In the genomic region with DNA sequence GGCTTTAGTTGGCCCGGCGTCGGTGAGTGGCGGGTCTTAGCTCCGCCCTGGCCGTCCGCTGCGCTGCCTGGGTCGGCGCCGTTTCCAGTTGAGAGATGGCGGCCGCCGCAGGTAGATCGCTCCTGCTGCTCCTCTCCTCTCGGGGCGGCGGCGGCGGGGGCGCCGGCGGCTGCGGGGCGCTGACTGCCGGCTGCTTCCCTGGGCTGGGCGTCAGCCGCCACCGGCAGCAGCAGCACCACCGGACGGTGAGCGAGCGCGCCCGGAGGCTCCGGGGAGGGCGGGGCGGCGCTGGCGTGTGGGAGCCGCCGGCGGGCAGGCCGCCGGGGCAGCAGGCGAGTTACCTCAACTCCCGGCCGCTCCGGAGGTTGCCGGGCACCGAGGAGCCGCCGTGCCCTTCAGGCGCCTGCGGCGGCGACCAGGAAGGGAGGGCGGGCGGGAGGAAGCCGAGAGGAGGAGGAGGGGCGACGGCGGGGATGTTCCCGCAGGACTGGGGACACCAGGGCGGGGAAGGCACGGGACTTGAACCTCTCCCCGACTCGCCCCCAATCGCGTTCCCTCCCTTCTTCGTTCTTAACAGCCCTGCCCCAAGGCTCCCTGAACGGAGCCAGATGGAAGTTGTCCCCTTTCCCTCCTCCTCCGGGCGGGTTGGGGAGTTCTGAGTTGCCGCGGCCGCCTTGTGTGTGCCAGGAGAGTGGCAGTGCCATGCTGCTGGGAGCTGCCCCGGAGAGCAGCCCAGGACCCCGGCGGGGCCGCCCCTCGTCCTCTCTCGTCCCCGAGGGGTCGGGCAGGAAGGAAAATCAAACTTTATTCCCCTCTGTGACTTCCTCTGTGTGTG, we compare ENCODE assay signal across 8 cellular contexts. TPM values are rescaled to one million over a fixed set of nuclear protein-coding genes. Genes with fewer than 3 reads are reported as not detected.
DNase-seq lines count a peak whose midpoint lies in the region; ATAC-seq and TF ChIP-seq lines count a peak whose summit lies in the region.

A gene with protein sequence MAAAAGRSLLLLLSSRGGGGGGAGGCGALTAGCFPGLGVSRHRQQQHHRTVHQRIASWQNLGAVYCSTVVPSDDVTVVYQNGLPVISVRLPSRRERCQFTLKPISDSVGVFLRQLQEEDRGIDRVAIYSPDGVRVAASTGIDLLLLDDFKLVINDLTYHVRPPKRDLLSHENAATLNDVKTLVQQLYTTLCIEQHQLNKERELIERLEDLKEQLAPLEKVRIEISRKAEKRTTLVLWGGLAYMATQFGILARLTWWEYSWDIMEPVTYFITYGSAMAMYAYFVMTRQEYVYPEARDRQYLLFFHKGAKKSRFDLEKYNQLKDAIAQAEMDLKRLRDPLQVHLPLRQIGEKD (plus strand): TSS at position 87 of the 835 bp plus-strand sequence. CDS start 9 bp downstream, at position 96.

- DNase-seq in ELR (ENCODE audit: low read depth) (peak; percentile 74), Karpas-422 (peak; percentile 97), T-cell (peak; percentile 88 to 95 (median 91)), adrenal gland (peak; percentile 94 to 98 (median 96)), left ventricle myocardium inferior (peak; percentile 95), prostate gland (ENCODE audit: low spot score) (peak; percentile 97), upper lobe of right lung (peak; percentile 96)

- H2AFZ ChIP-seq in Karpas-422 (ENCODE audit: low read length) = peak within 1 kb of the TSS; percentile 99

- CTCF ChIA-PET in T-cell (lab: Charles Lee) = interaction anchor here (0.6 to 1.9 kb wide), 6 partner anchors 13 to 322 kb away, joined by 3 to 4 read pairs (median 3); no protein-coding TSS in a partner anchor

- TF ChIP-seq POLR2A in adrenal gland (IDR thresholded peaks at IDR 0.05) = peak; percentile 60 to 88
- peak; percentile 94 for TF ChIP-seq POLR2A in prostate gland (IDR thresholded peaks at IDR 0.05)

- peaks cover 31 to 33% (median 32%) of the 10 kb centered on the region in 3 donors for H3K4me1 Mint-ChIP-seq in T-cell

- no peaks in the 10 kb centered on the region for H4K20me1 ChIP-seq in Karpas-422 (ENCODE audit: insufficient read depth, low read depth, low read length)

- peaks cover 46% of the 10 kb centered on the region for H3K79me2 ChIP-seq in Karpas-422 (ENCODE audit: low read length)

- H3K9me2 ChIP-seq in Karpas-422 (replicated peaks; ENCODE audit: insufficient read depth, low read length) = no peaks in the 10 kb centered on the region

- peak within 1 kb of the TSS; percentile 45; the same call in 1 of the 2 replicates for H3K27ac ChIP-seq in Karpas-422 (ENCODE audit: low read length)
- H3K27ac ChIP-seq in adrenal gland = peak within 1 kb of the TSS in 4 of 5 donors; percentile 61 to 96 (median 94)
- peak within 1 kb of the TSS; percentile 97 for H3K27ac ChIP-seq in left ventricle myocardium inferior (replicated peaks)
- peak within 1 kb of the TSS; percentile 87 to 91 for H3K27ac ChIP-seq in prostate gland
- peak within 1 kb of the TSS; percentile 85 for H3K27ac ChIP-seq in upper lobe of right lung

- POLR2A ChIA-PET in T-cell (lab: Charles Lee) = interaction anchor here in 1 of 2 donors (0.6 to 0.9 kb wide), 2 partner anchors 403 to 1302 kb away, joined by 3 to 4 read pairs; no protein-coding TSS in a partner anchor

- peak within 1 kb of the TSS; percentile 76 for H3K4me2 ChIP-seq in Karpas-422 (ENCODE audit: low read depth, low read length, poor library complexity, severe bottlenecking)

- no peaks in the 10 kb centered on the region for H3K27me3 ChIP-seq in Karpas-422 (ENCODE audit: low read length)
- H3K27me3 ChIP-seq in adrenal gland = no peaks in the 10 kb centered on the region
- no peaks in the 10 kb centered on the region for H3K27me3 ChIP-seq in left ventricle myocardium inferior (ENCODE audit: low read depth)
- H3K27me3 ChIP-seq in prostate gland (replicated peaks; ENCODE audit: insufficient read depth) = no peaks in the 10 kb centered on the region
- no peaks in the 10 kb centered on the region for H3K27me3 ChIP-seq in upper lobe of right lung

- H3K36me3 Mint-ChIP-seq in T-cell = no peaks in the 10 kb centered on the region

- ATAC-seq in GM21737 (IDR thresholded peaks at IDR 0.05; ENCODE audit: unreplicated experiment) (peak; percentile 93), T-cell (replicated peaks in 1 of 4) (peak; percentile 94 to 98 (median 96)), upper lobe of right lung (peak; percentile 96)

- H3K4me3 Mint-ChIP-seq in T-cell = peak within 1 kb of the TSS; percentile 84 to 93 (median 87)

- H3K9me3 ChIP-seq in Karpas-422 (ENCODE audit: low read length) = no peaks in the 10 kb centered on the region
- H3K9me3 ChIP-seq in adrenal gland (replicated peaks in 1 of 3) = no peaks in the 10 kb centered on the region
- H3K9me3 ChIP-seq in left ventricle myocardium inferior (replicated peaks) = no peaks in the 10 kb centered on the region
- no peaks in the 10 kb centered on the region for H3K9me3 ChIP-seq in prostate gland
- H3K9me3 ChIP-seq in upper lobe of right lung = no peaks in the 10 kb centered on the region

- H3K27ac Mint-ChIP-seq in T-cell = peak within 1 kb of the TSS; percentile 75 to 89

- no peaks in the 10 kb centered on the region for H3K9me3 Mint-ChIP-seq in T-cell

- H3K9ac ChIP-seq in Karpas-422 (ENCODE audit: low read length) = peak within 1 kb of the TSS; percentile 92

- H3K36me3 ChIP-seq in Karpas-422 (ENCODE audit: insufficient read depth, low read length) (no peaks in the 10 kb centered on the region), adrenal gland (replicated peaks in 1 of 2) (no peaks in the 10 kb centered on the region), left ventricle myocardium inferior (no peaks in the 10 kb centered on the region), prostate gland (no peaks in the 10 kb centered on the region), upper lobe of right lung (no peaks in the 10 kb centered on the region)

- peak within 1 kb of the TSS; percentile 83 for H3K4me3 ChIP-seq in Karpas-422 (ENCODE audit: low read length)
- peak within 1 kb of the TSS; percentile 3 to 95 (median 69) for H3K4me3 ChIP-seq in adrenal gland
- peak within 1 kb of the TSS; percentile 83 for H3K4me3 ChIP-seq in left ventricle myocardium inferior
- peak within 1 kb of the TSS; percentile 78 to 81 for H3K4me3 ChIP-seq in prostate gland
- H3K4me3 ChIP-seq in upper lobe of right lung = peak within 1 kb of the TSS; percentile 79

- WGBS in adrenal gland, 4 donors = 0% methylated on average over 33 to 84 of the region's 85 CpGs; no CpG with 5 or more reads in 1 of the 4 donors
- WGBS in prostate gland = under 1% methylated on average over 30 of the region's 85 CpGs

- peaks cover 38% of the 10 kb centered on the region for H3K4me1 ChIP-seq in Karpas-422 (ENCODE audit: low read length)
- H3K4me1 ChIP-seq in adrenal gland (replicated peaks in 1 of 2) = peaks cover 0 to 27% of the 10 kb centered on the region in 2 donors
- H3K4me1 ChIP-seq in left ventricle myocardium inferior = peaks cover 41% of the 10 kb centered on the region
- H3K4me1 ChIP-seq in prostate gland (replicated peaks) = peaks cover 6% of the 10 kb centered on the region
- H3K4me1 ChIP-seq in upper lobe of right lung = peaks cover 44% of the 10 kb centered on the region

- intact Hi-C loops in adrenal gland (cut with DNase I) (loop anchor here (5.0 to 10.0 kb wide), 2 partner anchors 140 to 143 kb away; no protein-coding TSS in a partner anchor), left ventricle myocardium inferior (cut with micrococcal nuclease) (loop anchor here (5.0 kb wide), 1 partner anchor 145 kb away; no protein-coding TSS in a partner anchor), prostate gland (cut with DNase I) (loop anchor here (5.0 kb wide), 2 partner anchors 65 to 335 kb away; a partner anchor contains a TSS), upper lobe of right lung (cut with DNase I) (no loop called here)

- H3K27me3 Mint-ChIP-seq in T-cell = no peaks in the 10 kb centered on the region

- TF ChIP-seq CTCF in adrenal gland (IDR thresholded peaks at IDR 0.05) = peak in 1 of 6 experiments; percentile 2
- TF ChIP-seq CTCF in left ventricle myocardium inferior (IDR thresholded peaks at IDR 0.05; ENCODE audit: borderline replicate concordance) = no peak
- TF ChIP-seq CTCF in prostate gland (IDR thresholded peaks at IDR 0.05) = peak in 1 of 4 experiments; percentile 8
- TF ChIP-seq CTCF in upper lobe of right lung (IDR thresholded peaks at IDR 0.05) = no peak

RNA-seq across cellular contexts. Expression of the gene that starts here (rescaled TPM):
- 16.2 and 41.3 TPM in 2 replicates for total RNA-seq in Karpas-422 (2014; rRNA removed; shearing (Covaris generic); ENCODE audit: low replicate concordance)
- 10 to 100 TPM; 10.1 to 13.6 (median 11.6) TPM for total RNA-seq in T-cell
- 10 to 100 TPM in 7 of 8 donors, 1 to 10 TPM in 1; 6.4 to 22.2 (median 13.9) TPM for total RNA-seq in adrenal gland
- polyA plus RNA-seq in adrenal gland = 10 to 100 TPM; 15.0 to 22.2 (median 15.7) TPM
- total RNA-seq in left ventricle myocardium inferior = 20.3 TPM
- total RNA-seq in prostate gland = 10 to 100 TPM; 11.0 to 24.2 TPM
- total RNA-seq in upper lobe of right lung = 31.1 TPM

Comparison
In these comparisons a context has a peak if more than half of its experiments do, and no peak if none do; other contexts are left out.
1. Peak in every context shown above with its lines: DNase-seq, ATAC-seq, H3K4me3 ChIP-seq and H3K27ac ChIP-seq.
2. H3K27ac ChIP-seq: peak in every context shown above with its lines; median percentile 97 in left ventricle myocardium inferior; 94 in adrenal gland; 89 in prostate gland; 85 in upper lobe of right lung; 45 in Karpas-422.